ENCODE assay signal across 8 cellular contexts in the genomic region with DNA sequence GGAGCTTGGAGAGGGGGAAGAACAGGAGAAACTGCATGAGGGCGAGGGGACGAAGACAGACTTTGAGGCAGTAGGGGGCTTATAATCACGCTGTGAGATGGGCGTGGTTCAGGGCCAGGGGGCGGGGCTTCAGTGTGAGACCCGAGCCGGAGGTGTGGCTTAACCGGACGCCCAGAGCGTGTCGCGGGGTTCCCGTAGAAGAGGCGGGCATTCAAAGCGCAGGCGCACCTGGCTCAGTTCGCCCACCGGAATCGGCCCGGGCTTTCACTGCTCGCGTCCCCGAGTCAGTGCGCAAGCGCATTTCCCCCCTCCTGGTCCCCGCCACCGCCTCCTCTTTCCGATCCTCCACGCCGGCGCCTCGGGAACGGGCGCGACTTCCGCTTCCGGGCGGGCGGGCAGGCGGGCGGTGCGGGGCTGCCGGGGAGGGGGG. TPM values are rescaled to one million over a fixed set of nuclear protein-coding genes. Genes with fewer than 3 reads are reported as not detected.
A peak's percentile ranks its signal among the peaks of the same experiment; 100 is the strongest.
DNase-seq lines count a peak whose midpoint lies in the region; ATAC-seq and TF ChIP-seq lines count a peak whose summit lies in the region.

No MANE protein-coding gene starts in this region.

- ATAC-seq in GM21447 (IDR thresholded peaks at IDR 0.05; ENCODE audit: unreplicated experiment), result peak; percentile 64

- H3K36me3 ChIP-seq in HUES6 (ENCODE audit: control insufficient read depth, insufficient read depth, low read length), result peaks cover 15% of the 10 kb centered on the region; the same call in 1 of the 2 replicates
- peaks cover 19% of the 10 kb centered on the region for H3K36me3 ChIP-seq in NT2/D1 (ENCODE audit: insufficient read depth, insufficient read length, low read length)
- peaks cover 21% of the 10 kb centered on the region for H3K36me3 ChIP-seq in endodermal cell (ENCODE audit: control insufficient read depth, insufficient read depth, low read length)

- H3K4me1 ChIP-seq in HUES6 (ENCODE audit: control insufficient read depth, insufficient read depth, low read length), result peaks cover 13% of the 10 kb centered on the region
- no peaks in the 10 kb centered on the region for H3K4me1 ChIP-seq in NT2/D1 (ENCODE audit: insufficient read depth, insufficient read length)
- H3K4me1 ChIP-seq in endodermal cell (ENCODE audit: control insufficient read depth, insufficient read depth, low read length), result peaks cover 4% of the 10 kb centered on the region

- H3K9me3 ChIP-seq in HUES6 (ENCODE audit: control insufficient read depth, insufficient read depth, low read depth, low read length), result no peaks in the 10 kb centered on the region
- no peaks in the 10 kb centered on the region for H3K9me3 ChIP-seq in NT2/D1 (ENCODE audit: insufficient read depth, low read length)
- no peaks in the 10 kb centered on the region for H3K9me3 ChIP-seq in endodermal cell (ENCODE audit: control insufficient read depth, low read length)

- H3K4me3 ChIP-seq in HUES6 (ENCODE audit: low read depth, low read length) (peak overlapping the region; percentile 66), NT2/D1 (ENCODE audit: insufficient read length, low read depth) (peak overlapping the region; percentile 11), endodermal cell (ENCODE audit: low read length) (peak overlapping the region; percentile 92)

- CTCF ChIA-PET in Calu3 (lab: Charles Lee), result interaction anchor here (0.6 to 1.8 kb wide), 8 partner anchors 18 to 1725 kb away, joined by 3 to 15 read pairs (median 4); a partner anchor contains a TSS

- DNase-seq in Calu3, result peak; percentile 99
- DNase-seq in NT2/D1 (ENCODE audit: low read depth, low spot score), result peak; percentile 90
- DNase-seq in activated CD8-positive, alpha-beta memory T cell treated with anti-CD3 and anti-CD28 coated beads, Interleukin-2, amount 50 U/mL, for 1 hour (ENCODE audit: extremely low read depth), result peak; percentile 95
- peak; percentile 99 for DNase-seq in endodermal cell
- DNase-seq in midbrain (lab: John Stamatoyannopoulos, UW), result peak; percentile 93
- peak; percentile 97 to 98 for DNase-seq in stimulated activated CD8-positive, alpha-beta memory T cell treated with anti-CD3 and anti-CD28 coated beads, Interleukin-15, amount 100 ng/mL, for 4 hours (ENCODE audit: low read depth in 2 of 2)

- H3K9me3 Mint-ChIP-seq in Calu3 (ENCODE audit: low read depth, unreplicated experiment) (no peaks in the 10 kb centered on the region), endodermal cell (no peaks in the 10 kb centered on the region)

- intact Hi-C loops in Calu3 (cut with micrococcal nuclease; ENCODE audit: unreplicated experiment), result no loop called here

- peak overlapping the region; percentile 86 for H3K4me3 Mint-ChIP-seq in Calu3 (ENCODE audit: low read depth, unreplicated experiment)
- peak overlapping the region; percentile 91 for H3K4me3 Mint-ChIP-seq in endodermal cell

- H3K4me1 Mint-ChIP-seq in Calu3 (ENCODE audit: low read depth, unreplicated experiment) (peaks cover 34% of the 10 kb centered on the region), endodermal cell (peaks cover 14% of the 10 kb centered on the region)

- H3K36me3 Mint-ChIP-seq in Calu3 (ENCODE audit: insufficient read depth, unreplicated experiment) (peaks cover 64% of the 10 kb centered on the region), endodermal cell (ENCODE audit: low read depth) (peaks cover 30% of the 10 kb centered on the region)

- no peak for TF ChIP-seq CTCF in Calu3 (IDR thresholded peaks at IDR 0.05; ENCODE audit: unreplicated experiment)
- TF ChIP-seq CTCF in endodermal cell (conservative IDR thresholded peaks at IDR 0.05), result no peak

- H3K27me3 Mint-ChIP-seq in Calu3 (ENCODE audit: unreplicated experiment) (no peaks in the 10 kb centered on the region), endodermal cell (ENCODE audit: insufficient read depth) (no peaks in the 10 kb centered on the region)

- H3K27ac Mint-ChIP-seq in Calu3 (ENCODE audit: unreplicated experiment), result peak overlapping the region; percentile 70
- H3K27ac Mint-ChIP-seq in endodermal cell, result peak overlapping the region; percentile 96

- H3K9ac ChIP-seq in HUES6 (ENCODE audit: low read length), result peak overlapping the region; percentile 71
- H3K9ac ChIP-seq in NT2/D1 (ENCODE audit: insufficient read length, low read depth), result peak overlapping the region; percentile 26
- no peak overlapping the region for H3K9ac ChIP-seq in endodermal cell (ENCODE audit: extremely low read depth, low read length, poor library complexity, severe bottlenecking)

- WGBS in endodermal cell (ENCODE audit: insufficient coverage in 1 of 2, insufficient read length in 1 of 2), 2 experiments, result 0 to 1% methylated on average over 14 to 43 of the region's 43 CpGs

- H3K27ac ChIP-seq in HUES6 (ENCODE audit: low read depth, low read length) (peak overlapping the region; percentile 64; the same call in 1 of the 2 replicates), endodermal cell (ENCODE audit: low read depth, low read length) (peak overlapping the region; percentile 96)

- no TSS peak for BruUV-seq in Calu3 (replicated peaks; lab: Mats Ljungman, UMichigan)

- no peaks in the 10 kb centered on the region for H3K27me3 ChIP-seq in HUES6 (ENCODE audit: control insufficient read depth, insufficient read depth, low read length)
- no peaks in the 10 kb centered on the region for H3K27me3 ChIP-seq in NT2/D1 (ENCODE audit: insufficient read depth, insufficient read length)
- H3K27me3 ChIP-seq in endodermal cell (ENCODE audit: control insufficient read depth, insufficient read depth, low read length, poor library complexity, severe bottlenecking), result no peaks in the 10 kb centered on the region

RNA-seq across cellular contexts. Expression of a gene that starts 0.2 kb away (rescaled TPM):
- 29.6 and 30.9 TPM in 2 replicates for total RNA-seq in Calu3 (2022)
- 10 to 100 TPM; 14.5 to 14.9 TPM for total RNA-seq in endodermal cell
- 12.0 TPM for polyA plus RNA-seq in endodermal cell (2013, experiment 1 of 2)
- polyA plus RNA-seq in endodermal cell (2013, experiment 2 of 2), result 11.0 TPM

RNA-seq across cellular contexts. Expression of a gene that starts 5.1 kb away (rescaled TPM):
- total RNA-seq in Calu3 (2022) (18.5 and 21.8 TPM in 2 replicates), endodermal cell (1 to 10 TPM; 5.0 to 5.8 TPM)
- polyA plus RNA-seq in endodermal cell (2013, experiment 1 of 2), result 6.4 TPM
- polyA plus RNA-seq in endodermal cell (2013, experiment 2 of 2), result 4.8 TPM

RNA-seq across cellular contexts. Expression of a gene that starts 5.9 kb away (rescaled TPM):
- total RNA-seq in Calu3 (2022), result 18.6 and 23.0 TPM in 2 replicates
- 10 to 100 TPM; 19.7 to 21.1 TPM for total RNA-seq in endodermal cell
- 17.9 TPM for polyA plus RNA-seq in endodermal cell (2013, experiment 1 of 2)
- 15.7 TPM for polyA plus RNA-seq in endodermal cell (2013, experiment 2 of 2)

RNA-seq across cellular contexts. Expression of a gene that starts 19.1 kb away (rescaled TPM):
- total RNA-seq in Calu3 (2022) (6.0 and 7.1 TPM in 2 replicates), endodermal cell (10 to 100 TPM in 1 of 2 donors, 1 to 10 TPM in 1; 7.2 to 10.7 TPM)
- 15.0 TPM for polyA plus RNA-seq in endodermal cell (2013, experiment 1 of 2)
- polyA plus RNA-seq in endodermal cell (2013, experiment 2 of 2), result 13.7 TPM

RNA-seq across cellular contexts. Expression of a gene that starts 24.6 kb away (rescaled TPM):
- total RNA-seq in Calu3 (2022), result 29.8 and 33.4 TPM in 2 replicates
- 10 to 100 TPM; 27.5 to 30.7 TPM for total RNA-seq in endodermal cell
- 24.8 TPM for polyA plus RNA-seq in endodermal cell (2013, experiment 1 of 2)
- polyA plus RNA-seq in endodermal cell (2013, experiment 2 of 2), result 21.8 TPM

Comparison
In these comparisons a context has a peak if more than half of its experiments do, and no peak if none do; other contexts are left out.
1. Peak in every context shown above with its lines: DNase-seq, ATAC-seq, H3K4me3 ChIP-seq and H3K27ac ChIP-seq.
2. H3K4me3 ChIP-seq: peak in every context shown above with its lines; median percentile 92 in endodermal cell; 66 in HUES6; 11 in NT2/D1.